Comparison of ENCODE assay signal across 2 cellular contexts in genomic region chr18:21509062-21509461, GRCh38.
TF ChIP-seq lines count a peak whose summit lies in the region.

No MANE protein-coding gene starts in this region.

TF ChIP-seq in SK-N-SH treated with all-trans-retinoic acid at 6 μM for 48 hours, 23 proteins besides CTCF, POLR2A, EP300 and RAD21:
- TF ChIP-seq PATZ1 (CRISPR knock-in tag; IDR thresholded peaks at IDR 0.05; ENCODE audit: borderline replicate concordance): no peak
- no peak for TF ChIP-seq ZNF565 (CRISPR knock-in tag; conservative IDR thresholded peaks at IDR 0.05; ENCODE audit: low read depth)
- TF ChIP-seq ZNF70 (CRISPR knock-in tag; IDR thresholded peaks at IDR 0.05): no peak
- no peak for TF ChIP-seq POU6F1 (CRISPR knock-in tag; IDR thresholded peaks at IDR 0.05; ENCODE audit: borderline replicate concordance, low read depth)
- no peak for TF ChIP-seq ARNTL (CRISPR knock-in tag; IDR thresholded peaks at IDR 0.05; ENCODE audit: borderline replicate concordance, low read depth)
- no peak for TF ChIP-seq PPARA (CRISPR knock-in tag; IDR thresholded peaks at IDR 0.05; ENCODE audit: borderline replicate concordance)

TF ChIP-seq in SK-N-SH, 30 proteins besides CTCF, POLR2A, EP300 and RAD21 (continued from another document):
- TF ChIP-seq REST (IDR thresholded peaks at IDR 0.05; ENCODE audit: low read depth, low read length) (no peak), PBX3 (IDR thresholded peaks at IDR 0.05) (no peak), GABPA (IDR thresholded peaks at IDR 0.05; ENCODE audit: low read depth) (no peak), MAX (IDR thresholded peaks at IDR 0.05; ENCODE audit: low read depth) (no peak), NRF1 (IDR thresholded peaks at IDR 0.05; ENCODE audit: low read depth, low read length) (no peak), POLR2AphosphoS5 (IDR thresholded peaks at IDR 0.05; ENCODE audit: low read depth, low read length) (no peak), FOXJ3 (CRISPR knock-in tag; IDR thresholded peaks at IDR 0.05) (no peak), YY1 (IDR thresholded peaks at IDR 0.05; ENCODE audit: low read depth) (no peak), ZBTB33 (IDR thresholded peaks at IDR 0.05; ENCODE audit: borderline replicate concordance, low read depth) (no peak), USF2 (IDR thresholded peaks at IDR 0.05; ENCODE audit: borderline replicate concordance, low read depth, low read length) (no peak), MXI1 (IDR thresholded peaks at IDR 0.05; ENCODE audit: low read depth, low read length) (no peak)
TF ChIP-seq in SK-N-SH: peak in this region for 0.
